Comparison of ENCODE assay signal across 8 cellular contexts in the genomic region with DNA sequence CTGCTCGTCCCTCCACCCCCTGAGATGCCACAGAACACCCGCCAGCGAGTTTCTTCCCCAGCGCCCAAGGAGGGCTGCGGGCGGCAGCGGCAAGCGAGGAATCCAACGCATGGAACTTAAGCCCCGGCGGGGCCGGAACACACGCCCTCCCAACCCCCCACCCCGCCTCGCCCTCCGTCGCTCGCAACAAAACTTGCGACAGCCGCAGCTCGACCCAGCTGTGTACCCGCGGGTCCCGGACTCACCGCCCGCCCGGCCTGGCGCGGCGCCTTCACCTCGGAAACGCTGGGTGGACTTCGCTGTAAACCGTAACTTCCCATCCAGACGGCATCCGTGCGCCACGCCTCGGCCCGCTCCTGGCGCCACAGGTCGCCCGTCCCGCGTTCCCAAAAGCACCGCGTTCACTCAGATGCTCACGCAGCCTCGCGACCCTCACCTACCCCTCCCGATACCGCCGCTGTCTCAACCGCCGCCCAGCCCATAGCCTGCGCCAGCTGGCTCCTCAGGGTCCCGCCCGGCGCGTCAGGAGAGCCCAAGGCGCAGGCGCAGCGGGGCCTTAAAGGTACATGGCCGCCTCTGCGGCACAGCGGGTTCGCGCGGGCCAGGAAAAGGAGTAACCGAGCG. TPM values are rescaled to one million over a fixed set of nuclear protein-coding genes. Genes with fewer than 3 reads are reported as not detected.
DNase-seq lines count a peak whose midpoint lies in the region; ATAC-seq and TF ChIP-seq lines count a peak whose summit lies in the region.
"Not testable (repeated sequence)": the region's sequence is repeated elsewhere in the genome, so short reads cannot be mapped to it uniquely, and the experiment has no call there.

Gene NBPF15, minus strand, starts transcription at position 534 of the 624 bp plus-strand sequence. CDS start 21,666 bp downstream, outside the sequence.

- WGBS in GM23248 (ENCODE audit: low coverage in 1 of 2, low lambda C conversion rate in 2 of 2, missing lambda C conversion rate in 2 of 2), 2 experiments: 1% methylated on average over 39 to 53 of the region's 71 CpGs
- 0% methylated on average over 11 of the region's 71 CpGs for WGBS in SK-N-SH (ENCODE audit: low lambda C conversion rate)

- POLR2A ChIA-PET in SK-N-SH (lab: Yijun Ruan, JAX): not testable (repeated sequence)

- H3K4me2 ChIP-seq in GM23248 (ENCODE audit: unreplicated experiment) (peak within 1 kb of the TSS; percentile 24), SK-N-SH (peak within 1 kb of the TSS; percentile 52; the same call in 1 of the 2 replicates)

- TF ChIP-seq EP300 in SK-N-SH (IDR thresholded peaks at IDR 0.05; ENCODE audit: borderline replicate concordance in 1 of 2, low read depth in 1 of 2, low read length in 1 of 2): not testable (repeated sequence)

- not testable (repeated sequence) for H3K4me1 ChIP-seq in GM23248 (ENCODE audit: insufficient read depth); SK-N-SH (ENCODE audit: control insufficient read depth in 1 of 2, insufficient read depth in 2 of 2, low read depth in 1 of 2, low read length in 1 of 2)

- not testable (repeated sequence) for H3K9me3 ChIP-seq in GM23248 (ENCODE audit: low read depth); SK-N-SH

- H3K27ac ChIP-seq in GM23248 (peak within 1 kb of the TSS; percentile 41), SK-N-SH (ENCODE audit: low read depth in 2 of 2, low read length in 1 of 2) (peak within 1 kb of the TSS; percentile 24 to 69; a peak in 1 of 4 replicates)

- peak; percentile 6 for DNase-seq in DMS153 treated with DMSO at 0.1 percent for 48 hours (lab: John Stamatoyannopoulos, UW; ENCODE audit: unreplicated experiment)
- DNase-seq in GM23248: peak; percentile 66
- peak; percentile 53 for DNase-seq in KBM-7
- not testable (repeated sequence) for DNase-seq in SK-N-SH
- DNase-seq in activated naive CD4-positive, alpha-beta T cell treated with Interleukin-2 at 50 U/mL for 16 hours: peak; percentile 78
- DNase-seq in fibroblast of the aortic adventitia (ENCODE audit: low read depth): peak; percentile 37
- peak; percentile 26 for DNase-seq in natural killer cell
- peak; percentile 77 for DNase-seq in stimulated activated CD8-positive, alpha-beta memory T cell treated with anti-CD3 and anti-CD28 coated beads, Interleukin-4, amount 100 ng/mL, for 48 hours

- H3K9me2 ChIP-seq in GM23248 (ENCODE audit: insufficient read depth); SK-N-SH: not testable (repeated sequence)

- TF ChIP-seq CTCF in SK-N-SH (IDR thresholded peaks at IDR 0.05); fibroblast of the aortic adventitia (IDR thresholded peaks at IDR 0.05; ENCODE audit: insufficient read depth, low read length); natural killer cell (IDR thresholded peaks at IDR 0.05): not testable (repeated sequence)

- peak within 1 kb of the TSS; percentile 72 for H3K9ac ChIP-seq in GM23248
- peak within 1 kb of the TSS; percentile 54 for H3K9ac ChIP-seq in SK-N-SH

- peak within 1 kb of the TSS; percentile 87 for H3K4me3 Mint-ChIP-seq in natural killer cell

- H4K20me1 ChIP-seq in GM23248 (ENCODE audit: insufficient read depth); SK-N-SH (ENCODE audit: insufficient read depth): not testable (repeated sequence)

- H3K27ac Mint-ChIP-seq in natural killer cell: peak within 1 kb of the TSS in 1 of 2 donors; percentile 73

- CTCF ChIA-PET in SK-N-SH (lab: Yijun Ruan, JAX): not testable (repeated sequence)

- not testable (repeated sequence) for H3K9me3 Mint-ChIP-seq in natural killer cell

- peaks cover 34% of the 10 kb centered on the region for H3K79me2 ChIP-seq in GM23248 (ENCODE audit: insufficient read depth)
- peaks cover 21% of the 10 kb centered on the region for H3K79me2 ChIP-seq in SK-N-SH (ENCODE audit: insufficient read depth)

- intact Hi-C loops in natural killer cell (cut with micrococcal nuclease): not testable (repeated sequence)

- not testable (repeated sequence) for H3K36me3 ChIP-seq in GM23248 (ENCODE audit: low read depth); SK-N-SH (replicated peaks in 1 of 2; ENCODE audit: control insufficient read depth in 1 of 2, insufficient read depth in 2 of 2, low read length in 1 of 2)

- not testable (repeated sequence) for H3K27me3 ChIP-seq in GM23248 (replicated peaks; ENCODE audit: insufficient read depth); SK-N-SH (ENCODE audit: insufficient read depth)

- not testable (repeated sequence) for H3K36me3 Mint-ChIP-seq in natural killer cell

- ATAC-seq in natural killer cell: peak; percentile 85 to 91 (median 87)

- not testable (repeated sequence) for H3F3A ChIP-seq in GM23248 (ENCODE audit: insufficient read depth); SK-N-SH (replicated peaks; ENCODE audit: insufficient read depth)

- peak within 1 kb of the TSS; percentile 55 for H2AFZ ChIP-seq in GM23248
- H2AFZ ChIP-seq in SK-N-SH (ENCODE audit: low read depth): peak within 1 kb of the TSS; percentile 78; the same call in 1 of the 2 replicates

- H3K4me1 Mint-ChIP-seq in natural killer cell: not testable (repeated sequence)

- not testable (repeated sequence) for H3K27me3 Mint-ChIP-seq in natural killer cell (ENCODE audit: low read depth in 2 of 2)

- H3K4me3 ChIP-seq in GM23248: peak within 1 kb of the TSS; percentile 73
- H3K4me3 ChIP-seq in SK-N-SH (ENCODE audit: low read depth in 2 of 2, low read length in 1 of 2): peak within 1 kb of the TSS; percentile 58 to 67
- H3K4me3 ChIP-seq in fibroblast of the aortic adventitia (ENCODE audit: low read depth, low read length): peak within 1 kb of the TSS; percentile 69

- TF ChIP-seq RAD21 in SK-N-SH (IDR thresholded peaks at IDR 0.05; ENCODE audit: low read length): not testable (repeated sequence)

- in situ Hi-C loops in GM23248 (cut with MboI); KBM-7 (cut with MboI; ENCODE audit: low pct_unique_long_range_greater_than_20kb, low sequenced_read_pairs): not testable (repeated sequence)

TF ChIP-seq in SK-N-SH, 30 proteins besides CTCF, POLR2A, EP300 and RAD21:
- peak; percentile 53 for TF ChIP-seq NRF1 (IDR thresholded peaks at IDR 0.05; ENCODE audit: low read depth, low read length)

RNA-seq across cellular contexts. Expression of gene NBPF15, which starts in this region (rescaled TPM):
- total RNA-seq in GM23248 (2014; rRNA removed; shearing (Covaris generic)): 32.0 and 65.1 TPM in 2 replicates
- 21.4 and 25.2 TPM in 2 replicates for polyA plus RNA-seq in GM23248 (2016; fragmentation: Nextera tagmentation; extraction: Ambion mirVana)
- polyA plus RNA-seq in SK-N-SH (2012; rRNA removed): 47.5 and 63.9 TPM in 2 replicates
- polyA plus RNA-seq in SK-N-SH (2012; cell fraction: cytosol; rRNA removed): 26.3 and 27.8 TPM in 2 replicates
- polyA plus RNA-seq in SK-N-SH (2012; cell fraction: nucleus; rRNA removed): 161 and 279 TPM in 2 replicates
- 38.0 and 43.8 TPM in 2 replicates for total RNA-seq in fibroblast of the aortic adventitia (ENCODE audit: low replicate concordance)
- 10 to 100 TPM; 12.0 to 29.2 (median 29.0) TPM for total RNA-seq in natural killer cell
